Comparison of ENCODE assay signal across 8 cellular contexts in genomic region chr11:65873280-65874156, GRCh38. TPM values are rescaled to one million over a fixed set of nuclear protein-coding genes. Genes with fewer than 3 reads are reported as not detected.
DNase-seq lines count a peak whose midpoint lies in the region; ATAC-seq and TF ChIP-seq lines count a peak whose summit lies in the region.

No MANE protein-coding gene starts in this region.

- peak; percentile 72 to 90 for TF ChIP-seq POLR2A in uterus (IDR thresholded peaks at IDR 0.05)

- H3K4me3 ChIP-seq in left ventricle myocardium inferior (peak overlapping the region; percentile 76), psoas muscle (peak overlapping the region; percentile 75), uterus (peak overlapping the region; percentile 46 to 73)

- H3K36me3 ChIP-seq in left ventricle myocardium inferior (peaks cover 9% of the 10 kb centered on the region), psoas muscle (ENCODE audit: insufficient read depth in 1 of 2, low read depth in 1 of 2) (peaks cover 0 to 22% of the 10 kb centered on the region in 2 donors), uterus (no peaks in the 10 kb centered on the region)

- H3K27ac ChIP-seq in left ventricle myocardium inferior (replicated peaks) (peak overlapping the region; percentile 98), psoas muscle (peak overlapping the region; percentile 81), uterus (peak overlapping the region; percentile 84 to 96)

- in situ Hi-C loops in GM13977 (cut with MboI; ENCODE audit: low pct_unique_long_range_greater_than_20kb, low sequenced_read_pairs, unreplicated experiment): no loop called here

- H3K27me3 ChIP-seq in left ventricle myocardium inferior (ENCODE audit: low read depth) (no peaks in the 10 kb centered on the region), psoas muscle (ENCODE audit: insufficient read depth in 3 of 3, low read length in 2 of 3) (no peaks in the 10 kb centered on the region), uterus (no peaks in the 10 kb centered on the region)

- H3K4me1 ChIP-seq in left ventricle myocardium inferior: peaks cover 44% of the 10 kb centered on the region
- peaks cover 12% of the 10 kb centered on the region for H3K4me1 ChIP-seq in psoas muscle
- H3K4me1 ChIP-seq in uterus: peaks cover 0 to 8% of the 10 kb centered on the region in 2 donors

- H3K4me3 Mint-ChIP-seq in T-helper 1 cell treated with Interleukin-12 subunit alpha and Interleukin-12 subunit beta and Interleukin-4 antibody, amounts not matched to agents 30 μg/mL and 1 μg/mL, for 36 hours: peak overlapping the region; percentile 93

- no peaks in the 10 kb centered on the region for H3K9me3 Mint-ChIP-seq in T-helper 1 cell treated with Interleukin-12 subunit alpha and Interleukin-12 subunit beta and Interleukin-4 antibody, amounts not matched to agents 30 μg/mL and 1 μg/mL, for 36 hours

- no peaks in the 10 kb centered on the region for H3K9me3 ChIP-seq in left ventricle myocardium inferior (replicated peaks)
- no peaks in the 10 kb centered on the region for H3K9me3 ChIP-seq in psoas muscle
- H3K9me3 ChIP-seq in uterus: no peaks in the 10 kb centered on the region

- H3K27me3 Mint-ChIP-seq in T-helper 1 cell treated with Interleukin-12 subunit alpha and Interleukin-12 subunit beta and Interleukin-4 antibody, amounts not matched to agents 30 μg/mL and 1 μg/mL, for 36 hours (ENCODE audit: low read depth): peaks cover 5% of the 10 kb centered on the region

- peak; percentile 97 for DNase-seq in GM13977 (ENCODE audit: low spot score)
- DNase-seq in NCI-H1694 treated with DMSO at 0.1 percent for 48 hours (lab: John Stamatoyannopoulos, UW): peak; percentile 69
- peak; percentile 93 for DNase-seq in amniotic stem cell (lab: John Stamatoyannopoulos, UW)
- peak; percentile 96 for DNase-seq in left ventricle myocardium inferior
- peak; percentile 95 to 97 for DNase-seq in psoas muscle
- DNase-seq in uterus: peak; percentile 96 to 98

- TF ChIP-seq CTCF in GM13977 (IDR thresholded peaks at IDR 0.05; ENCODE audit: extremely low read depth, insufficient read depth, missing control alignments) (no peak), left ventricle myocardium inferior (IDR thresholded peaks at IDR 0.05; ENCODE audit: borderline replicate concordance) (no peak), psoas muscle (IDR thresholded peaks at IDR 0.05) (no peak), uterus (IDR thresholded peaks at IDR 0.05) (peak in 2 of 4 experiments; percentile 1 to 13)

- intact Hi-C loops in left ventricle myocardium inferior (cut with micrococcal nuclease): no loop called here
- intact Hi-C loops in psoas muscle (cut with DNase I): no loop called here
- intact Hi-C loops in uterus (cut with DNase I; ENCODE audit: low total_unique reads): no loop called here

- ATAC-seq in HG02885 (IDR thresholded peaks at IDR 0.05; ENCODE audit: poor library complexity, unreplicated experiment) (peak; percentile 84), psoas muscle (peak; percentile 95 to 97 (median 96))

- no peaks in the 10 kb centered on the region for H3K36me3 Mint-ChIP-seq in T-helper 1 cell treated with Interleukin-12 subunit alpha and Interleukin-12 subunit beta and Interleukin-4 antibody, amounts not matched to agents 30 μg/mL and 1 μg/mL, for 36 hours (ENCODE audit: low read depth)

- WGBS in psoas muscle, 3 donors: 6 to 9% (median 9%) methylated on average over 43 to 55 of the region's 55 CpGs

- H3K27ac Mint-ChIP-seq in T-helper 1 cell treated with Interleukin-12 subunit alpha and Interleukin-12 subunit beta and Interleukin-4 antibody, amounts not matched to agents 30 μg/mL and 1 μg/mL, for 36 hours: peak overlapping the region; percentile 87

- H3K4me1 Mint-ChIP-seq in T-helper 1 cell treated with Interleukin-12 subunit alpha and Interleukin-12 subunit beta and Interleukin-4 antibody, amounts not matched to agents 30 μg/mL and 1 μg/mL, for 36 hours (ENCODE audit: low read depth): peaks cover 15% of the 10 kb centered on the region

RNA-seq across cellular contexts. Expression of gene EFEMP2, which starts 0.9 kb away (rescaled TPM):
- total RNA-seq in left ventricle myocardium inferior (85.1 TPM), psoas muscle (10 to 100 TPM; 20.8 to 46.6 (median 31.3) TPM), uterus (100 to 1,000 TPM in 1 of 4 donors, 10 to 100 TPM in 3; 56.1 to 165 (median 87.3) TPM)
- 10 to 100 TPM; 14.8 to 20.8 (median 18.5) TPM for polyA plus RNA-seq in psoas muscle

RNA-seq across cellular contexts. Expression of gene CTSW, which starts 6.1 kb away (rescaled TPM):
- total RNA-seq in left ventricle myocardium inferior (0.49 TPM), psoas muscle (under 1 TPM; 0.22 to 0.64 (median 0.37) TPM), uterus (1 to 10 TPM in 1 of 4 donors, under 1 TPM in 1, not detected in 2; 0.62 to 3.6 TPM)
- polyA plus RNA-seq in psoas muscle: under 1 TPM; 0.08 to 0.91 (median 0.22) TPM

RNA-seq across cellular contexts. Expression of gene MUS81, which starts 13.3 kb away (rescaled TPM):
- total RNA-seq in left ventricle myocardium inferior (31.5 TPM), psoas muscle (10 to 100 TPM; 28.0 to 35.6 (median 31.4) TPM), uterus (100 to 1,000 TPM in 1 of 4 donors, 10 to 100 TPM in 3; 28.8 to 108 (median 75.0) TPM)
- polyA plus RNA-seq in psoas muscle: 10 to 100 TPM; 32.5 to 55.3 (median 44.4) TPM

RNA-seq across cellular contexts. Expression of gene FIBP, which starts 14.8 kb away (rescaled TPM):
- total RNA-seq in left ventricle myocardium inferior: 42.2 TPM
- 10 to 100 TPM; 27.7 to 42.5 (median 37.0) TPM for total RNA-seq in psoas muscle
- polyA plus RNA-seq in psoas muscle: 10 to 100 TPM; 32.2 to 73.9 (median 44.1) TPM
- 100 to 1,000 TPM in 1 of 4 donors, 10 to 100 TPM in 3; 39.7 to 239 (median 52.2) TPM for total RNA-seq in uterus

RNA-seq across cellular contexts. Expression of gene CFL1, which starts 15.5 kb away (rescaled TPM):
- total RNA-seq in left ventricle myocardium inferior (299 TPM), psoas muscle (100 to 1,000 TPM; 175 to 388 (median 238) TPM), uterus (100 to 1,000 TPM; 227 to 514 (median 399) TPM)
- 100 to 1,000 TPM; 190 to 843 (median 225) TPM for polyA plus RNA-seq in psoas muscle

Comparison
In these comparisons a context has a peak if more than half of its experiments do, and no peak if none do; other contexts are left out.
1. Peak in every context shown above with its lines: DNase-seq, ATAC-seq, H3K4me3 ChIP-seq and H3K27ac ChIP-seq.